ENCODE assay signal across 8 cellular contexts in genomic region chr20:40687384-40688128, GRCh38. TPM values are rescaled to one million over a fixed set of nuclear protein-coding genes. Genes with fewer than 3 reads are reported as not detected.
DNase-seq lines count a peak whose midpoint lies in the region; ATAC-seq and TF ChIP-seq lines count a peak whose summit lies in the region.

No MANE protein-coding gene starts in this region.

- peak overlapping the region; percentile 99 to 100 for H3K4me3 Mint-ChIP-seq in CD14-positive monocyte
- no peak overlapping the region for H3K4me3 Mint-ChIP-seq in activated CD4-positive, alpha-beta T cell treated with anti-CD3 and anti-CD28 coated beads, Interleukin-2, amount 10 ng/mL, durations not matched to agents 7 days and 5 days

- intact Hi-C loops in CD14-positive monocyte (cut with micrococcal nuclease), result loop anchor here (2.0 to 10.0 kb wide), 8 partner anchors 113 to 365 kb away; no protein-coding TSS in a partner anchor

- peaks cover 0 to 66% (median 47%) of the 10 kb centered on the region in 7 donors for H3K9me3 Mint-ChIP-seq in CD14-positive monocyte
- no peaks in the 10 kb centered on the region for H3K9me3 Mint-ChIP-seq in activated CD4-positive, alpha-beta T cell treated with anti-CD3 and anti-CD28 coated beads, Interleukin-2, amount 10 ng/mL, durations not matched to agents 7 days and 5 days

- peak; percentile 26 for ATAC-seq in RWPE2 (ENCODE audit: low read depth)
- ATAC-seq in HG03354 (IDR thresholded peaks at IDR 0.05; ENCODE audit: poor library complexity, severe bottlenecking, unreplicated experiment), result no peak
- no peak for ATAC-seq in HG03139 (IDR thresholded peaks at IDR 0.05; ENCODE audit: unreplicated experiment)

- H3K27ac Mint-ChIP-seq in CD14-positive monocyte, result peak overlapping the region in 6 of 7 donors; percentile 42 to 97 (median 89)
- no peak overlapping the region for H3K27ac Mint-ChIP-seq in activated CD4-positive, alpha-beta T cell treated with anti-CD3 and anti-CD28 coated beads, Interleukin-2, amount 10 ng/mL, durations not matched to agents 7 days and 5 days

- peaks cover 56% of the 10 kb centered on the region for H3K27me3 ChIP-seq in RWPE2 (ENCODE audit: insufficient read depth, poor library complexity, severe bottlenecking)

- no peak overlapping the region for H3K27ac ChIP-seq in RWPE2 (ENCODE audit: poor library complexity, severe bottlenecking)

- H3K36me3 ChIP-seq in RWPE2 (ENCODE audit: low read depth), result no peaks in the 10 kb centered on the region

- H3K4me1 Mint-ChIP-seq in CD14-positive monocyte, result peaks cover 63% of the 10 kb centered on the region
- H3K4me1 Mint-ChIP-seq in activated CD4-positive, alpha-beta T cell treated with anti-CD3 and anti-CD28 coated beads, Interleukin-2, amount 10 ng/mL, durations not matched to agents 7 days and 5 days, result peaks cover 22% of the 10 kb centered on the region

- CTCF ChIA-PET in activated CD4-positive, alpha-beta T cell treated with anti-CD3 and anti-CD28 coated beads, Interleukin-2, amount 10 ng/mL, durations not matched to agents 7 days and 5 days (lab: Charles Lee), result no interaction called here

- H3K36me3 Mint-ChIP-seq in CD14-positive monocyte, result peaks cover 56 to 60% of the 10 kb centered on the region in 2 donors
- H3K36me3 Mint-ChIP-seq in activated CD4-positive, alpha-beta T cell treated with anti-CD3 and anti-CD28 coated beads, Interleukin-2, amount 10 ng/mL, durations not matched to agents 7 days and 5 days (ENCODE audit: low read depth), result no peaks in the 10 kb centered on the region

- H3K4me1 ChIP-seq in RWPE2 (ENCODE audit: insufficient read depth, poor library complexity, severe bottlenecking), result no peaks in the 10 kb centered on the region

- peaks cover 71 to 81% (median 75%) of the 10 kb centered on the region in 3 donors for H3K27me3 Mint-ChIP-seq in CD14-positive monocyte (ENCODE audit: low read depth in 3 of 3)
- peaks cover 90% of the 10 kb centered on the region for H3K27me3 Mint-ChIP-seq in activated CD4-positive, alpha-beta T cell treated with anti-CD3 and anti-CD28 coated beads, Interleukin-2, amount 10 ng/mL, durations not matched to agents 7 days and 5 days

- POLR2A ChIA-PET in activated CD4-positive, alpha-beta T cell treated with anti-CD3 and anti-CD28 coated beads, Interleukin-2, amount 10 ng/mL, durations not matched to agents 7 days and 5 days (lab: Charles Lee), result no interaction called here

- H3K4me3 ChIP-seq in RWPE2 (ENCODE audit: severe bottlenecking), result peak overlapping the region; percentile 32

- no peak for TF ChIP-seq CTCF in CD14-positive monocyte (IDR thresholded peaks at IDR 0.05)
- peak; percentile 42 for TF ChIP-seq CTCF in RWPE2 (IDR thresholded peaks at IDR 0.05; ENCODE audit: poor library complexity, severe bottlenecking)

- no peaks in the 10 kb centered on the region for H3K9me3 ChIP-seq in RWPE2 (ENCODE audit: severe bottlenecking)

- no peak for DNase-seq in CD14-positive monocyte (ENCODE audit: low spot score)
- peak; percentile 89 for DNase-seq in RWPE2 (ENCODE audit: low spot score)
- peak; percentile 42 for DNase-seq in globus pallidus (ENCODE audit: low spot score)
- DNase-seq in nucleus accumbens (lab: John Stamatoyannopoulos, UW), result peak in 30 of 56 donors; percentile 10 to 58 (median 22)
- no peak for DNase-seq in kidney glomerular epithelial cell (lab: John Stamatoyannopoulos, UW)
- no peak for DNase-seq in activated CD4-positive, alpha-beta T cell treated with anti-CD3 and anti-CD28 coated beads, Interleukin-2, amount 10 ng/mL, durations not matched to agents 7 days and 5 days

RNA-seq across cellular contexts. Expression of gene MAFB, which starts 1.5 kb away (rescaled TPM):
- polyA plus RNA-seq in CD14-positive monocyte, result 100 to 1,000 TPM; 113 to 134 TPM
- total RNA-seq in activated CD4-positive, alpha-beta T cell treated with anti-CD3 and anti-CD28 coated beads, Interleukin-2, amount 10 ng/mL, durations not matched to agents 7 days and 5 days, result not detected

Comparison
In these comparisons a context has a peak if more than half of its experiments do, and no peak if none do; other contexts are left out.
1. DNase-seq: peak in RWPE2 (single experiment), globus pallidus (single experiment) and nucleus accumbens (30 of 56); none in CD14-positive monocyte (single experiment), kidney glomerular epithelial cell (single experiment) and activated CD4-positive, alpha-beta T cell treated with anti-CD3 and anti-CD28 coated beads, Interleukin-2, amount 10 ng/mL, durations not matched to agents 7 days and 5 days (single experiment).